Comparison of ENCODE assay signal across 25 cellular contexts in the genomic region with DNA sequence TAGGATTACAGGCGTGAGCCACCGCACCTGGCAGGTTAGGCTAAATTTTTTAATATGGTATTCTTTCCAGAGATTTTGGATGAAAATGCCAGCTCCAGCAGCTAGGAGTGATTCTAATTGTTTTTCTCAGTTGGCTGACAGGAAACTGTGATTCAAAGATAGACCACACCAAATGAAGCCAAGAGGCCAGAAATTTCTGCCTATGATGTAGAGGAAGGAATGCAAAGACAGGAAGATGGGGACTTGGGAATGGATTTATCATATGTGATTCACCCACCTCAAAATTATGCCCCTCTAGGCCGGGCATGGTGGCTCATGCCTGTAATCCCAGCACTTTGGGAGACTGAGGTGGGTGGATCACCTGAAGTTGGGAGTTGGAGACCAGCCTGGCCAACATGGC. TPM values are rescaled to one million over a fixed set of nuclear protein-coding genes. Genes with fewer than 3 reads are reported as not detected.
DNase-seq lines count a peak whose midpoint lies in the region; ATAC-seq and TF ChIP-seq lines count a peak whose summit lies in the region.
"Had no signal": no experiment of that assay in that cellular context is flagged by ENCODE, and none has a peak within 500 bp of the region (broad histone marks: within the 10 kb centered on the region; RNA-seq: fewer than 3 reads in every experiment).

No MANE protein-coding gene starts in this region.

- H3K27ac ChIP-seq in osteoblast (ENCODE audit: low read depth, low read length) = peak overlapping the region; percentile 65
- H3K27ac ChIP-seq: dorsolateral prefrontal cortex, hepatocyte, left ventricle myocardium inferior, WERI-Rb-1 had no signal

- no peaks in the 10 kb centered on the region for H3K79me2 ChIP-seq in osteoblast (ENCODE audit: insufficient read depth, low read length)
- H3K79me2 ChIP-seq: hepatocyte had no signal

- H2AFZ ChIP-seq in osteoblast (ENCODE audit: low read length) = no peak overlapping the region
- H2AFZ ChIP-seq: hepatocyte had no signal

- no peaks in the 10 kb centered on the region for H3K36me3 ChIP-seq in osteoblast (ENCODE audit: insufficient read depth, low read length)
- H3K36me3 ChIP-seq: left ventricle myocardium inferior, WERI-Rb-1 had no signal

- H3K27me3 ChIP-seq in osteoblast (ENCODE audit: insufficient read depth, low read length) = no peaks in the 10 kb centered on the region
- H3K27me3 ChIP-seq: hepatocyte had no signal

- no peaks in the 10 kb centered on the region for H4K20me1 ChIP-seq in osteoblast (ENCODE audit: insufficient read depth, low read length)

- DNase-seq in EH (ENCODE audit: low read depth) (peak; percentile 79), M059J (ENCODE audit: low read depth) (peak; percentile 78), dermis blood vessel endothelial cell (peak; percentile 59), osteoblast (ENCODE audit: insufficient read length, low spot score, missing footprints) (peak; percentile 72), occipital lobe (lab: John Stamatoyannopoulos, UW) (no peak)
- DNase-seq: activated CD4-positive, alpha-beta T cell treated with anti-CD3 and anti-CD28 coated beads, Interleukin-2, amount 10 ng/mL, durations not matched to agents 24 days and 14 days; activated naive CD4-positive, alpha-beta T cell treated with anti-CD3 and anti-CD28 coated beads, Interleukin-2, amount 50 U/mL, for 16 hours; activated T-cell treated with anti-CD3 and anti-CD28 coated beads, Interleukin-2, amount 50 U/mL, for 48 hours; anterior cingulate cortex; dorsolateral prefrontal cortex; foreskin melanocyte; Kasumi-1; left ventricle myocardium inferior; naive B cell; NCI-H1105; NCI-H1930; NCI-H748 treated with DMSO at 0.1 percent for 48 hours; nucleus accumbens; stimulated activated CD4-positive, alpha-beta T cell treated with anti-CD3 and anti-CD28 coated beads, Interleukin-2, amount 100 ng/mL, for 24 hours; substantia nigra; WERI-Rb-1 had no signal

- H3K4me1 ChIP-seq in osteoblast (ENCODE audit: insufficient read depth, low read length) = peaks cover 27% of the 10 kb centered on the region
- H3K4me1 ChIP-seq: left ventricle myocardium inferior had no signal

- TF ChIP-seq CTCF in osteoblast (IDR thresholded peaks at IDR 0.05; ENCODE audit: extremely low read depth, low read depth, low read length) = no peak

- ATAC-seq in GM18861 (IDR thresholded peaks at IDR 0.05; ENCODE audit: unreplicated experiment) (no peak), GM21381 (IDR thresholded peaks at IDR 0.05; ENCODE audit: unreplicated experiment) (no peak)

- no peak overlapping the region for H3K4me2 ChIP-seq in osteoblast (ENCODE audit: insufficient read depth, low read length)
- H3K4me2 ChIP-seq: hepatocyte, smooth muscle cell had no signal

- H3K4me3 ChIP-seq in osteoblast (ENCODE audit: insufficient read depth, low read length) = no peak overlapping the region
- H3K4me3 ChIP-seq: dorsolateral prefrontal cortex, hepatocyte, left ventricle myocardium inferior, smooth muscle cell had no signal

- H3K9me3 ChIP-seq in osteoblast (ENCODE audit: low read depth, low read length) = no peaks in the 10 kb centered on the region
- H3K9me3 ChIP-seq: left ventricle myocardium inferior had no signal

RNA-seq across cellular contexts. Expression of gene UGCG, which starts 53.3 kb away (rescaled TPM):
- total RNA-seq in M059J (2014; rRNA removed; shearing (Covaris generic)) = 74.1 and 99.2 TPM in 2 replicates
- total RNA-seq in dermis blood vessel endothelial cell (63.8 and 112 TPM in 2 replicates), osteoblast (118 and 121 TPM in 2 replicates), occipital lobe (108 TPM)
